In the genomic region with DNA sequence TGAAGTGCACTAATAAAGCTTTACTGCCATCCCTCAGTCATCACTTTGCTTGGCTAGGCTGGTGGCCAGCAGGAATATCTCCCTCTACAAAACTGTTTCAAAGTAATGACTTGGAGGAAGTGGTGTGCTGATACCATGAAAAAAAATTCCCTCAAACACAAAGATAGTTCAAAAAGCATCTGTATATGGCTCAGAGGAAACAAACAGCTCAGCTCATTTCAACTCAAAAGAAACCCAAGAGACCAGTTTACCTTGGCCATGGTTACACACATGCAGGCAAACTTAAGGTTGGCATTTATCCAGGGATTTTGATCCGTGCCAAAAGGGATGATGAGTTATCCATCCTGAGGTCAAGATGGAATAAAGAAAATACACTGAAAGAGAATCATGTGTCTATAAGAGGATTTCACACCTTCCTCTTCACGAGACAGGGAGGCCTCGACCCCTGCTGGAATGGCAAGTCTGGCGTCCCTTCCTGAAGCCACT, we compare ENCODE assay signal across 9 cellular contexts. TPM values are rescaled to one million over a fixed set of nuclear protein-coding genes. Genes with fewer than 3 reads are reported as not detected.
DNase-seq lines count a peak whose midpoint lies in the region; ATAC-seq, FAIRE-seq and TF ChIP-seq lines count a peak whose summit lies in the region.
"Had no signal": no experiment of that assay in that cellular context is flagged by ENCODE, and none has a peak within 500 bp of the region (broad histone marks: within the 10 kb centered on the region; RNA-seq: fewer than 3 reads in every experiment).

No MANE protein-coding gene starts in this region.

- CTCF ChIA-PET in K562 (lab: Yijun Ruan, JAX; ENCODE audit: low intra/inter-chr PET ratio): interaction anchor here (0.7 kb wide), 1 partner anchor 13 kb away, joined by 3 read pairs; no protein-coding TSS in a partner anchor

- H3K27me3 ChIP-seq in K562 (ENCODE audit: control insufficient read depth in 2 of 2, insufficient read depth in 2 of 2, low read length in 2 of 2): no peaks in the 10 kb centered on the region; a peak in 1 of 5 replicates

- POLR2A ChIA-PET in K562 (lab: Yijun Ruan, JAX): interaction anchor here (0.7 kb wide), 1 partner anchor 13 kb away, joined by 3 read pairs; no protein-coding TSS in a partner anchor

- H3K9ac ChIP-seq in K562 (ENCODE audit: insufficient read depth in 1 of 2, low read depth in 2 of 2, low read length in 2 of 2): no peak overlapping the region

- H4K20me1 ChIP-seq in K562 (replicated peaks; ENCODE audit: control insufficient read depth, insufficient read depth, low read length): no peaks in the 10 kb centered on the region

- peaks cover 61 to 94% (median 82%) of the 10 kb centered on the region in 3 donors for H3K4me1 Mint-ChIP-seq in naive B cell

- TF ChIP-seq RAD21 in K562 (CRISPR knock-in tag; conservative IDR thresholded peaks at IDR 0.05 in 1 of 2, IDR thresholded peaks at IDR 0.05 in 1 of 2): no peak

- H3K27me3 Mint-ChIP-seq in naive B cell: no peaks in the 10 kb centered on the region

- H3K4me1 ChIP-seq in K562 (replicated peaks in 1 of 2; ENCODE audit: control insufficient read depth in 2 of 2, insufficient read depth in 2 of 2, low read length in 2 of 2): no peaks in the 10 kb centered on the region; a peak in 1 of 5 replicates

- no TSS peak for BruUV-seq in K562 (replicated peaks; lab: Mats Ljungman, UMichigan)

- intact Hi-C loops in K562 (cut with micrococcal nuclease): no loop called here

- no peaks in the 10 kb centered on the region for H3K79me2 ChIP-seq in K562 (ENCODE audit: control insufficient read depth, insufficient read depth, low read length)

- ATAC-seq in K562 (no peak), naive B cell (ENCODE audit: low read depth in 2 of 2) (peak; percentile 24 to 35), GM19467 (IDR thresholded peaks at IDR 0.05; ENCODE audit: unreplicated experiment) (no peak)

- peak; percentile 89 for DNase-seq in EH (ENCODE audit: low read depth)
- peak; percentile 90 for DNase-seq in LHCN-M2 (ENCODE audit: low read depth)
- no peak for DNase-seq in K562 (ENCODE audit: extremely low read depth in 1 of 4, low spot score in 3 of 4)
- no peak for DNase-seq in naive B cell
- DNase-seq in foreskin melanocyte: no peak
- no peak for DNase-seq in globus pallidus (ENCODE audit: low spot score)
- DNase-seq in NCI-H2107 (lab: John Stamatoyannopoulos, UW): no peak
- DNase-seq: KBM-7 had no signal

- peaks cover 7 to 19% of the 10 kb centered on the region in 2 donors for H3K36me3 Mint-ChIP-seq in naive B cell

- in situ Hi-C loops in K562 (cut with MboI): no loop called here

- no peak for TF ChIP-seq POLR2A in K562 (conservative IDR thresholded peaks at IDR 0.05)

- no peak for TF ChIP-seq EP300 in K562 (IDR thresholded peaks at IDR 0.05; ENCODE audit: low read length)

- H2AFZ ChIP-seq in K562 (ENCODE audit: low read depth, low read length): no peak overlapping the region

- H3K9me1 ChIP-seq in K562 (ENCODE audit: control insufficient read depth, insufficient read depth, low read length): peaks cover 2% of the 10 kb centered on the region

- peak overlapping the region in 6 of 8 donors; percentile 44 to 80 (median 68) for H3K4me3 Mint-ChIP-seq in naive B cell

- H3K4me2 ChIP-seq in K562 (ENCODE audit: insufficient read depth, low read length): no peak overlapping the region

- no peak overlapping the region for H3K27ac ChIP-seq in K562 (ENCODE audit: extremely low read depth, low read depth, low read length)

- H3K4me3 ChIP-seq in K562: no peak overlapping the region

- no peaks in the 10 kb centered on the region for H3K9me3 ChIP-seq in K562 (replicated peaks; ENCODE audit: control insufficient read depth, insufficient read depth, low read depth, low read length)

- no peak for FAIRE-seq in K562 (lab: Jason Lieb, UNC)

- TF ChIP-seq CTCF in K562 (IDR thresholded peaks at IDR 0.05 in 2 of 3, conservative IDR thresholded peaks at IDR 0.05 in 1 of 3; ENCODE audit: insufficient read depth in 2 of 3, low read depth in 1 of 3, low read length in 3 of 3): no peak

- H3K9me3 Mint-ChIP-seq in naive B cell: no peaks in the 10 kb centered on the region

- H3K27ac Mint-ChIP-seq in naive B cell: peak overlapping the region; percentile 47 to 96 (median 85)

- no peaks in the 10 kb centered on the region for H3K36me3 ChIP-seq in K562 (ENCODE audit: control insufficient read depth, insufficient read depth, low read length)

- WGBS in K562 (ENCODE audit: insufficient coverage, low coverage, missing lambda C conversion rate): 10% methylated on average over 4 of the region's 4 CpGs

TF ChIP-seq in K562, 482 proteins besides CTCF, POLR2A, EP300 and RAD21:
- no peak for TF ChIP-seq TCFL5 (CRISPR knock-in tag; conservative IDR thresholded peaks at IDR 0.05)
- 0 out of 2 replicates have a peak, but pooled peaks have one; percentile 7 for TF ChIP-seq NFIC (IDR thresholded peaks at IDR 0.05)

RNA-seq across cellular contexts. Expression of a gene that starts 18.4 kb away (rescaled TPM):
- total RNA-seq in LHCN-M2 (2014; rRNA removed) (11.9 and 19.4 TPM in 2 replicates), K562 (2014; rRNA removed) (0.49 and 2.4 TPM in 2 replicates), K562 (2014; rRNA removed; fragmentation: Illumina TruSeq; extraction: Trizol) (2.4 TPM in 2 replicates), K562 (2015; rRNA removed; fragmentation: Illumina TruSeq; extraction: Trizol) (4.9 and 5.8 TPM in 2 replicates), K562 (2021) (3.8 and 4.9 TPM in 2 replicates)
- 24.1 TPM for polyA plus RNA-seq in LHCN-M2 (2012)
- total RNA-seq in K562 (2011; cell fraction: chromatin; rRNA removed; ENCODE audit: low replicate concordance): 1.3 and 2.3 TPM in 2 replicates
- 0.33 and 0.39 TPM in 2 replicates for total RNA-seq in K562 (2011; cell fraction: nucleolus; rRNA removed)
- total RNA-seq in K562 (2011; cell fraction: nucleoplasm; rRNA removed): 0.95 and 1.4 TPM in 2 replicates
- polyA plus RNA-seq in K562 (2011; rRNA removed) (0.54 and 3.7 TPM in 2 replicates), K562 (2014; fragmentation: Illumina TruSeq; extraction: Trizol) (3.0 and 3.6 TPM in 2 replicates), K562 (2014; fragmentation: Nextera tagmentation; extraction: Ambion mirVana) (under 1 TPM; 0.61 to 0.92 TPM), K562 (2014; rRNA removed) (1.8 and 2.5 TPM in 2 replicates), naive B cell (ENCODE audit: low read depth in 6 of 6) (100 to 1,000 TPM in 1 of 6 donors, 10 to 100 TPM in 5; 67.8 to 119 (median 95.5) TPM)
- 0.42 and 2.4 TPM in 2 replicates for polyA plus RNA-seq in K562 (2011; cell fraction: cytosol; rRNA removed)
- 0.75 and 3.5 TPM in 2 replicates for polyA plus RNA-seq in K562 (2011; cell fraction: nucleus; rRNA removed)
- 6.6 and 14.1 TPM in 2 replicates for polyA plus RNA-seq in K562 (2012)
- 0.32 and 4.6 TPM in 2 replicates for polyA minus RNA-seq in K562 (2011; rRNA and poly(A)+ RNA removed)
- polyA minus RNA-seq in K562 (2011; cell fraction: cytosol; rRNA and poly(A)+ RNA removed): 0.48 and 2.4 TPM in 2 replicates
- 0.27 and 5.9 TPM in 2 replicates for polyA minus RNA-seq in K562 (2011; cell fraction: nucleus; rRNA and poly(A)+ RNA removed)

Comparison
In these comparisons a context has a peak if more than half of its experiments do, and no peak if none do; other contexts are left out.
1. DNase-seq: peak in EH (single experiment) and LHCN-M2 (single experiment); none in K562 (0 of 4), naive B cell (single experiment), foreskin melanocyte (single experiment), globus pallidus (single experiment) and NCI-H2107 (single experiment).
2. ATAC-seq: peak in naive B cell (2 of 2); none in K562 (single experiment) and GM19467 (single experiment).